Comparison of ENCODE assay signal across 8 cellular contexts in the genomic region with DNA sequence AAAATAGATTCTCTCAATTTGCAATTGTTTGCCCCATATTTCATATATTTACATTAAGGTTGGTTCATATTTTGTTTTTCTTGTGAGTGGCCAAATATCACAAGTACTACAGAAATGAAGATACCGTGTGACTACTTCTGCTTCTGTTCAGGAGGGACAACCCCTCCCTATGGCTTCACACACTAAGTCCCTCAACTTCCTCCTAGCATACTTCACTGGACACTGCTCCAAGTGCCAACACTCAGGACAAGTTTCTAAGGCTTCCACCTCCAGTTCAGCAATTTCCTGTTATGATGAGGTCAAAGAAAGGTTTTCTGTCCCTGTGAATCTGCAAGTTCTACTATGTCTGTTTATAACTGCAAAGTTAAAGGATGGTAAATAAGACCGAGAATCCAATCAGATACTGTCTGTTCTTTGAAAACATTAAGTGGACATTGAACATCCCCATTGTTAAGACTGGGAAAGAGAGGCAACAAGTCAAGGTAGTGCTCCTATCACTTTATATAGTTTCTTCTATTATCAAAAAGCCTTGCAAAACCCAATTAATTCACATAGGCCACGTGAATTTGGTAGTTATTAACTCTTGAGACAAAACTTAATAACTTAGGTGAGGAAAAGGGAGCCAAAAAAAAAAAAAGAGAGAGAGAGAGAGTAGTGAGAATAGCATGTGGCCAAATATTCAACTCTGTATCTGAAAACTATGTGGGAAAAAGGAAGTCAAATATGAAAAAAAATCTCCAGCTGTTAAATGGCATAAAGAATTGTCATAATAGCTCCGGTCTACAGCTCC.
DNase-seq lines count a peak whose midpoint lies in the region; ATAC-seq and TF ChIP-seq lines count a peak whose summit lies in the region.

No MANE protein-coding gene starts in this region.

- peaks cover 8% of the 10 kb centered on the region; the same call in 1 of the 2 replicates for H3K9me1 ChIP-seq in IMR-90 (ENCODE audit: insufficient read depth, low read length)

- H3K36me3 ChIP-seq in ES-I3 (ENCODE audit: insufficient read depth, low read length) (no peaks in the 10 kb centered on the region), IMR-90 (ENCODE audit: control insufficient read depth, insufficient read depth, low read length) (no peaks in the 10 kb centered on the region), osteoblast (ENCODE audit: insufficient read depth, low read length) (no peaks in the 10 kb centered on the region)

- no peaks in the 10 kb centered on the region for H3K79me1 ChIP-seq in IMR-90 (ENCODE audit: low read depth in 1 of 2, low read length in 2 of 2)

- no CpG with 5 or more reads among the region's 4 CpGs for WGBS in IMR-90 (ENCODE audit: extremely low coverage in 2 of 2, insufficient read length in 1 of 2), 2 experiments

- H3K4ac ChIP-seq in IMR-90 (ENCODE audit: low read depth, low read length) = no peak overlapping the region

- no peak overlapping the region for H2BK120ac ChIP-seq in IMR-90 (ENCODE audit: low read depth, low read length)

- no peak for TF ChIP-seq POLR2A in IMR-90 (IDR thresholded peaks at IDR 0.05; ENCODE audit: low read depth, low read length)

- no peak overlapping the region for H3K56ac ChIP-seq in IMR-90 (ENCODE audit: extremely low read depth, insufficient read depth, low read length)

- no peak overlapping the region for H2AK5ac ChIP-seq in IMR-90 (ENCODE audit: low read depth, low read length)

- no peak overlapping the region for H4K91ac ChIP-seq in IMR-90 (ENCODE audit: insufficient read depth, low read depth, low read length)

- no peak overlapping the region for H3K23ac ChIP-seq in IMR-90 (ENCODE audit: low read depth, low read length)

- POLR2A ChIA-PET in IMR-90 (lab: Charles Lee; ENCODE audit: unreplicated experiment) = no interaction called here

- in situ Hi-C loops in IMR-90 (cut with MboI; ENCODE audit: low sequenced_read_pairs) = no loop called here

- TF ChIP-seq RAD21 in IMR-90 (IDR thresholded peaks at IDR 0.05; ENCODE audit: low read length) = no peak

- H3K9me3 ChIP-seq in ES-I3 (ENCODE audit: control insufficient read depth, insufficient read depth, low read length) (no peaks in the 10 kb centered on the region), IMR-90 (ENCODE audit: control insufficient read depth, insufficient read depth, low read length) (no peaks in the 10 kb centered on the region), osteoblast (ENCODE audit: low read depth, low read length) (no peaks in the 10 kb centered on the region)

- H2BK20ac ChIP-seq in IMR-90 (ENCODE audit: low read depth, low read length) = no peak overlapping the region

- H3K79me2 ChIP-seq in osteoblast (ENCODE audit: insufficient read depth, low read length) = no peaks in the 10 kb centered on the region

- no peak overlapping the region for H4K5ac ChIP-seq in IMR-90 (ENCODE audit: low read depth, low read length)

- H3K27ac ChIP-seq in IMR-90 (ENCODE audit: insufficient read depth, low read length) (no peak overlapping the region), osteoblast (ENCODE audit: low read depth, low read length) (no peak overlapping the region)

- no peak overlapping the region for H2BK15ac ChIP-seq in IMR-90 (ENCODE audit: low read depth, low read length)

- H4K20me1 ChIP-seq in IMR-90 (ENCODE audit: insufficient read depth, low read length) = no peaks in the 10 kb centered on the region
- no peaks in the 10 kb centered on the region for H4K20me1 ChIP-seq in osteoblast (ENCODE audit: insufficient read depth, low read length)

- H2BK5ac ChIP-seq in IMR-90 (ENCODE audit: low read depth, low read length, poor library complexity, severe bottlenecking) = no peak overlapping the region

- H3K4me1 ChIP-seq in ES-I3 (ENCODE audit: insufficient read depth, low read length) (no peaks in the 10 kb centered on the region; the same call in 1 of the 2 replicates), IMR-90 (ENCODE audit: control insufficient read depth, insufficient read depth, low read length) (peaks cover 2% of the 10 kb centered on the region; the same call in 1 of the 2 replicates), osteoblast (ENCODE audit: insufficient read depth, low read length) (no peaks in the 10 kb centered on the region)

- CTCF ChIA-PET in IMR-90 (lab: Yijun Ruan, JAX) = interaction anchor here (0.7 kb wide), 1 partner anchor 17 kb away, joined by 4 read pairs; no protein-coding TSS in a partner anchor

- H2AFZ ChIP-seq in IMR-90 (replicated peaks; ENCODE audit: low read length, poor library complexity) = no peak overlapping the region
- H2AFZ ChIP-seq in osteoblast (ENCODE audit: low read length) = no peak overlapping the region

- H3K4me2 ChIP-seq in IMR-90 (ENCODE audit: low read depth, low read length) (peak overlapping the region; percentile 74), osteoblast (ENCODE audit: insufficient read depth, low read length) (peak overlapping the region; percentile 39)

- intact Hi-C loops in IMR-90 (cut with micrococcal nuclease) = no loop called here

- TF ChIP-seq CTCF in IMR-90 (conservative IDR thresholded peaks at IDR 0.05; ENCODE audit: low read depth, low read length) (no peak), osteoblast (IDR thresholded peaks at IDR 0.05; ENCODE audit: extremely low read depth, low read depth, low read length) (no peak)

- H2AK9ac ChIP-seq in IMR-90 (replicated peaks; ENCODE audit: low read depth, low read length, poor library complexity) = no peak overlapping the region

- no peak overlapping the region for H3K14ac ChIP-seq in IMR-90 (replicated peaks; ENCODE audit: low read depth, low read length)

- peak; percentile 98 for ATAC-seq in GM21576 (IDR thresholded peaks at IDR 0.05; ENCODE audit: unreplicated experiment)
- peak; percentile 27 for ATAC-seq in IMR-90 (ENCODE audit: low read depth)

- H4K8ac ChIP-seq in IMR-90 (ENCODE audit: low read depth in 2 of 2, low read length in 2 of 2) = no peak overlapping the region

- no peak overlapping the region for H3K18ac ChIP-seq in IMR-90 (ENCODE audit: low read depth, low read length)

- H3K9ac ChIP-seq in ES-I3 (ENCODE audit: low read depth, low read length) (peak overlapping the region; percentile 58), IMR-90 (ENCODE audit: low read depth, low read length) (no peak overlapping the region)

- DNase-seq in IMR-90 (no peak), dermis blood vessel endothelial cell (peak; percentile 58), osteoblast (ENCODE audit: insufficient read length, low spot score, missing footprints) (no peak), hypothalamus (lab: John Stamatoyannopoulos, UW) (no peak), GM03348 (ENCODE audit: low spot score) (no peak)
- no peak for DNase-seq in activated CD4-positive, CD25-positive, alpha-beta regulatory T cell (lab: John Stamatoyannopoulos, UW)

- H3K27me3 ChIP-seq in IMR-90 (ENCODE audit: control insufficient read depth, insufficient read depth, low read length) = no peaks in the 10 kb centered on the region
- no peaks in the 10 kb centered on the region for H3K27me3 ChIP-seq in osteoblast (ENCODE audit: insufficient read depth, low read length)

- BruUV-seq in IMR-90 (replicated peaks; lab: Mats Ljungman, UMichigan) = no TSS peak

- H3K4me3 ChIP-seq in IMR-90 (ENCODE audit: insufficient read depth, low read depth, low read length) (0 out of 2 replicates have a peak overlapping the region, but pooled peaks have one; percentile 18), osteoblast (ENCODE audit: insufficient read depth, low read length) (no peak overlapping the region)

- dilution Hi-C loops in IMR-90 (cut with HindIII; ENCODE audit: low sequenced_read_pairs, unreplicated experiment) = no loop called here

TF ChIP-seq in IMR-90, 13 proteins besides CTCF, POLR2A, EP300 and RAD21:
- no peak for TF ChIP-seq RCOR1 (IDR thresholded peaks at IDR 0.05; ENCODE audit: insufficient replicate concordance, low read length)
- no peak for TF ChIP-seq ELK1 (IDR thresholded peaks at IDR 0.05; ENCODE audit: borderline replicate concordance, low read depth, low read length)
- no peak for TF ChIP-seq RFX5 (IDR thresholded peaks at IDR 0.05; ENCODE audit: low read depth, low read length)
- TF ChIP-seq BHLHE40 (IDR thresholded peaks at IDR 0.05; ENCODE audit: low read depth, low read length) = no peak
- no peak for TF ChIP-seq CHD1 (IDR thresholded peaks at IDR 0.05; ENCODE audit: low read depth, low read length)
- TF ChIP-seq MXI1 (IDR thresholded peaks at IDR 0.05; ENCODE audit: borderline replicate concordance, low read depth, low read length) = no peak
- no peak for TF ChIP-seq MAZ (IDR thresholded peaks at IDR 0.05; ENCODE audit: borderline replicate concordance, low read depth, low read length)
- no peak for TF ChIP-seq NFE2L2 (IDR thresholded peaks at IDR 0.05; ENCODE audit: low read depth, low read length)
- TF ChIP-seq, protein P1, sequence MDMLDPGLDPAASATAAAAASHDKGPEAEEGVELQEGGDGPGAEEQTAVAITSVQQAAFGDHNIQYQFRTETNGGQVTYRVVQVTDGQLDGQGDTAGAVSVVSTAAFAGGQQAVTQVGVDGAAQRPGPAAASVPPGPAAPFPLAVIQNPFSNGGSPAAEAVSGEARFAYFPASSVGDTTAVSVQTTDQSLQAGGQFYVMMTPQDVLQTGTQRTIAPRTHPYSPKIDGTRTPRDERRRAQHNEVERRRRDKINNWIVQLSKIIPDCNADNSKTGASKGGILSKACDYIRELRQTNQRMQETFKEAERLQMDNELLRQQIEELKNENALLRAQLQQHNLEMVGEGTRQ (IDR thresholded peaks at IDR 0.05; ENCODE audit: low read depth, low read length) = no peak
- TF ChIP-seq MAFK (IDR thresholded peaks at IDR 0.05; ENCODE audit: low read depth, low read length) = no peak
